ENCODE assay signal across 11 cellular contexts in genomic region chr16:85306793-85307551, GRCh38.
A peak's percentile ranks its signal among the peaks of the same experiment; 100 is the strongest.
DNase-seq lines count a peak whose midpoint lies in the region; ATAC-seq, FAIRE-seq and TF ChIP-seq lines count a peak whose summit lies in the region.
"Had no signal": no experiment of that assay in that cellular context is flagged by ENCODE, and none has a peak within 500 bp of the region (broad histone marks: within the 10 kb centered on the region; RNA-seq: fewer than 3 reads in every experiment).

No MANE protein-coding gene starts in this region.

- H3F3A ChIP-seq in MM.1S (ENCODE audit: insufficient read depth, low read length) = no peaks in the 10 kb centered on the region

- H3K4me3 ChIP-seq in MM.1S (ENCODE audit: low read length) = no peak overlapping the region

- peaks cover 64% of the 10 kb centered on the region for H3K27me3 ChIP-seq in MM.1S (replicated peaks; ENCODE audit: insufficient read depth, low read length)

- H3K36me3 ChIP-seq in MM.1S (replicated peaks; ENCODE audit: insufficient read depth, low read length) = no peaks in the 10 kb centered on the region
- H3K36me3 ChIP-seq: neutrophil had no signal

- no peak for ATAC-seq in stimulated activated memory B cell treated with anti-CD40 and anti-IgM and Interleukin-4, amounts not matched to agents 10 μg/mL and 1 μg/mL and 100 μg/mL, for 72 hours

- no peaks in the 10 kb centered on the region for H4K20me1 ChIP-seq in MM.1S (ENCODE audit: insufficient read depth, low read length)

- peak overlapping the region; percentile 95 for H3K27ac Mint-ChIP-seq in activated CD4-positive, alpha-beta T cell treated with anti-CD3 and anti-CD28 coated beads, Interleukin-2, amount 10 ng/mL, durations not matched to agents 24 days and 14 days
- peak overlapping the region; percentile 71 for H3K27ac Mint-ChIP-seq in stimulated activated memory B cell treated with anti-CD40 and anti-IgM and Interleukin-4, amounts not matched to agents 10 μg/mL and 1 μg/mL and 100 μg/mL, for 72 hours

- H3K36me3 Mint-ChIP-seq in activated CD4-positive, alpha-beta T cell treated with anti-CD3 and anti-CD28 coated beads, Interleukin-2, amount 10 ng/mL, durations not matched to agents 24 days and 14 days (ENCODE audit: low read depth) = no peaks in the 10 kb centered on the region
- no peaks in the 10 kb centered on the region for H3K36me3 Mint-ChIP-seq in stimulated activated memory B cell treated with anti-CD40 and anti-IgM and Interleukin-4, amounts not matched to agents 10 μg/mL and 1 μg/mL and 100 μg/mL, for 72 hours

- no peak for DNase-seq in activated CD4-positive, alpha-beta T cell treated with anti-CD3 and anti-CD28 coated beads, Interleukin-2, amount 10 ng/mL, durations not matched to agents 24 days and 14 days
- no peak for DNase-seq in activated CD4-positive, alpha-beta T cell treated with anti-CD3 and anti-CD28 coated beads for 1 hour
- DNase-seq in MM.1S (peak; percentile 55), caudate nucleus (lab: John Stamatoyannopoulos, UW) (no peak), hippocampal formation (lab: John Stamatoyannopoulos, UW) (no peak), GM12891 (ENCODE audit: insufficient read length, low spot score) (no peak), T-helper 9 cell (no peak)
- DNase-seq: NCI-H2081 had no signal

- peak overlapping the region; percentile 9; the same call in 1 of the 2 replicates for H3K4me2 ChIP-seq in MM.1S (ENCODE audit: low read depth, low read length)
- H3K4me2 ChIP-seq: KMS-11 had no signal

- H3K79me2 ChIP-seq in MM.1S (ENCODE audit: low read length) = no peaks in the 10 kb centered on the region

- H3K4me1 ChIP-seq in MM.1S (ENCODE audit: low read length) = peaks cover 11% of the 10 kb centered on the region; the same call in 1 of the 2 replicates

- FAIRE-seq in GM12891 (lab: Jason Lieb, UNC) = no peak

- H3K9me3 Mint-ChIP-seq in activated CD4-positive, alpha-beta T cell treated with anti-CD3 and anti-CD28 coated beads, Interleukin-2, amount 10 ng/mL, durations not matched to agents 24 days and 14 days = no peaks in the 10 kb centered on the region
- H3K9me3 Mint-ChIP-seq in stimulated activated memory B cell treated with anti-CD40 and anti-IgM and Interleukin-4, amounts not matched to agents 10 μg/mL and 1 μg/mL and 100 μg/mL, for 72 hours = no peaks in the 10 kb centered on the region

- peak overlapping the region; percentile 73 for H3K4me3 Mint-ChIP-seq in activated CD4-positive, alpha-beta T cell treated with anti-CD3 and anti-CD28 coated beads, Interleukin-2, amount 10 ng/mL, durations not matched to agents 24 days and 14 days
- no peak overlapping the region for H3K4me3 Mint-ChIP-seq in stimulated activated memory B cell treated with anti-CD40 and anti-IgM and Interleukin-4, amounts not matched to agents 10 μg/mL and 1 μg/mL and 100 μg/mL, for 72 hours

- H2AFZ ChIP-seq in MM.1S (ENCODE audit: low read length) = no peak overlapping the region

- H3K27me3 Mint-ChIP-seq in activated CD4-positive, alpha-beta T cell treated with anti-CD3 and anti-CD28 coated beads, Interleukin-2, amount 10 ng/mL, durations not matched to agents 24 days and 14 days = no peaks in the 10 kb centered on the region
- H3K27me3 Mint-ChIP-seq in stimulated activated memory B cell treated with anti-CD40 and anti-IgM and Interleukin-4, amounts not matched to agents 10 μg/mL and 1 μg/mL and 100 μg/mL, for 72 hours = peaks cover 13% of the 10 kb centered on the region

- intact Hi-C loops in activated CD4-positive, alpha-beta T cell treated with anti-CD3 and anti-CD28 coated beads, Interleukin-2, amount 10 ng/mL, durations not matched to agents 24 days and 14 days (cut with micrococcal nuclease) = no loop called here

- H3K9me2 ChIP-seq in MM.1S (replicated peaks; ENCODE audit: insufficient read depth, low read length) = no peaks in the 10 kb centered on the region

- H3K4me1 Mint-ChIP-seq in activated CD4-positive, alpha-beta T cell treated with anti-CD3 and anti-CD28 coated beads, Interleukin-2, amount 10 ng/mL, durations not matched to agents 24 days and 14 days = peaks cover 48% of the 10 kb centered on the region
- H3K4me1 Mint-ChIP-seq in stimulated activated memory B cell treated with anti-CD40 and anti-IgM and Interleukin-4, amounts not matched to agents 10 μg/mL and 1 μg/mL and 100 μg/mL, for 72 hours = peaks cover 72% of the 10 kb centered on the region

- no peak overlapping the region for H3K9ac ChIP-seq in MM.1S (ENCODE audit: low read length)
- H3K9ac ChIP-seq: KMS-11 had no signal

- TF ChIP-seq POLR2A in GM12891 (IDR thresholded peaks at IDR 0.05; ENCODE audit: low read depth, low read length) = no peak

- no peaks in the 10 kb centered on the region for H3K9me3 ChIP-seq in MM.1S (replicated peaks; ENCODE audit: insufficient read depth, low read length)
- H3K9me3 ChIP-seq: neutrophil had no signal

- H3K27ac ChIP-seq in MM.1S (ENCODE audit: low read length) (no peak overlapping the region), caudate nucleus (ENCODE audit: low read depth, low read length) (peak overlapping the region; percentile 30)
- H3K27ac ChIP-seq: KMS-11, neutrophil had no signal

- TF ChIP-seq CTCF in MM.1S (IDR thresholded peaks at IDR 0.05; ENCODE audit: low read length) = no peak

TF ChIP-seq in GM12891, 5 proteins besides CTCF, POLR2A, EP300 and RAD21:
- no peak for TF ChIP-seq POLR2AphosphoS5 (IDR thresholded peaks at IDR 0.05; ENCODE audit: low read depth, low read length)
- no peak for TF ChIP-seq POU2F2 (IDR thresholded peaks at IDR 0.05; ENCODE audit: low read depth, low read length)
- no peak for TF ChIP-seq TAF1 (IDR thresholded peaks at IDR 0.05; ENCODE audit: low read depth, low read length)
- no peak for TF ChIP-seq SPI1 (IDR thresholded peaks at IDR 0.05; ENCODE audit: low read depth, low read length)
- TF ChIP-seq PAX5 (IDR thresholded peaks at IDR 0.05; ENCODE audit: insufficient read depth, low read length, severe bottlenecking) = no peak
TF ChIP-seq in GM12891: peak in this region for 0.
